ENCODE assay signal across 14 cellular contexts in the genomic region with DNA sequence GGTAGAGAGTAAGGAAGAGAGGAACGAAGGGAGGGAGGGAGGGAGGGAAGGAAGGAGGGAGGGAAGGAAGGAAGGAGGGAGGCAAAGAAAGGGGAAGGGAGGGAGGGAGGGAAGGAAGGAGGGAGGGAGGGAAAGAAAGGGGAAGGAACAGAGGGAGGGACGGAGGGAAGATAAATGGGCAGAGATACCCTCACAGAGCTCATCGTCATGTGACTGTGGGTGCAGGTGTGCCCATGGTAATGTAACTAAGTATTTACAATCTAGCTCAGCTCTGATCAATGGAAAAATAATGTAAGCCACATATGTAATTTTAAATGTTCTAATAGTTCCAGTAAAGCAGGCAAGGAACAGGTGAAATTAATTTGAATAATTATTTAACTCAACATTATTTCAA. TPM values are rescaled to one million over a fixed set of nuclear protein-coding genes. Genes with fewer than 3 reads are reported as not detected.
A peak's percentile ranks its signal among the peaks of the same experiment; 100 is the strongest.
DNase-seq lines count a peak whose midpoint lies in the region; ATAC-seq and TF ChIP-seq lines count a peak whose summit lies in the region.
"Had no signal": no experiment of that assay in that cellular context is flagged by ENCODE, and none has a peak within 500 bp of the region (broad histone marks: within the 10 kb centered on the region; RNA-seq: fewer than 3 reads in every experiment).

No MANE protein-coding gene starts in this region.

- H3K79me2 ChIP-seq in MM.1S (ENCODE audit: low read length) (peaks cover 54% of the 10 kb centered on the region), parathyroid adenoma (no peaks in the 10 kb centered on the region)

- peaks cover 75% of the 10 kb centered on the region for H3K4me1 ChIP-seq in MM.1S (ENCODE audit: low read length)
- peaks cover 27% of the 10 kb centered on the region for H3K4me1 ChIP-seq in parathyroid adenoma
- H3K4me1 ChIP-seq in testis = no peaks in the 10 kb centered on the region

- H3F3A ChIP-seq in MM.1S (ENCODE audit: insufficient read depth, low read length) = peaks cover 72% of the 10 kb centered on the region

- H3K4me2 ChIP-seq in MM.1S (ENCODE audit: low read depth, low read length) = peak overlapping the region; percentile 87; the same call in 1 of the 2 replicates
- no peak overlapping the region for H3K4me2 ChIP-seq in parathyroid adenoma (ENCODE audit: low read length)

- no peaks in the 10 kb centered on the region for H4K20me1 ChIP-seq in MM.1S (ENCODE audit: insufficient read depth, low read length)

- peak overlapping the region; percentile 80 for H3K27ac Mint-ChIP-seq in activated CD4-positive, alpha-beta T cell treated with anti-CD3 and anti-CD28 coated beads, Interleukin-2, amount 10 ng/mL, durations not matched to agents 24 days and 14 days
- no peak overlapping the region for H3K27ac Mint-ChIP-seq in activated CD4-positive, alpha-beta T cell treated with anti-CD3 and anti-CD28 coated beads for 36 hours
- peak overlapping the region; percentile 82 for H3K27ac Mint-ChIP-seq in activated naive CD8-positive, alpha-beta T cell treated with anti-CD3 and anti-CD28 coated beads, Interleukin-2, amount 50 U/mL, for 24 hours

- H3K4me3 Mint-ChIP-seq in activated CD4-positive, alpha-beta T cell treated with anti-CD3 and anti-CD28 coated beads, Interleukin-2, amount 10 ng/mL, durations not matched to agents 24 days and 14 days = peak overlapping the region; percentile 62
- no peak overlapping the region for H3K4me3 Mint-ChIP-seq in activated CD4-positive, alpha-beta T cell treated with anti-CD3 and anti-CD28 coated beads for 36 hours
- H3K4me3 Mint-ChIP-seq in activated naive CD8-positive, alpha-beta T cell treated with anti-CD3 and anti-CD28 coated beads, Interleukin-2, amount 50 U/mL, for 24 hours = peak overlapping the region; percentile 28

- H2AFZ ChIP-seq in MM.1S (ENCODE audit: low read length) (no peak overlapping the region), parathyroid adenoma (no peak overlapping the region)

- no peak for ATAC-seq in activated CD4-positive, alpha-beta T cell treated with anti-CD3 and anti-CD28 coated beads for 36 hours
- ATAC-seq in activated naive CD8-positive, alpha-beta T cell treated with anti-CD3 and anti-CD28 coated beads, Interleukin-2, amount 50 U/mL, for 24 hours = no peak
- no peak for ATAC-seq in HG03175 (IDR thresholded peaks at IDR 0.05; ENCODE audit: unreplicated experiment)

- H3K4me1 Mint-ChIP-seq in activated CD4-positive, alpha-beta T cell treated with anti-CD3 and anti-CD28 coated beads, Interleukin-2, amount 10 ng/mL, durations not matched to agents 24 days and 14 days = peaks cover 73% of the 10 kb centered on the region
- H3K4me1 Mint-ChIP-seq in activated CD4-positive, alpha-beta T cell treated with anti-CD3 and anti-CD28 coated beads for 36 hours = peaks cover 78% of the 10 kb centered on the region
- peaks cover 89% of the 10 kb centered on the region for H3K4me1 Mint-ChIP-seq in activated naive CD8-positive, alpha-beta T cell treated with anti-CD3 and anti-CD28 coated beads, Interleukin-2, amount 50 U/mL, for 24 hours

- CTCF ChIA-PET in activated CD4-positive, alpha-beta T cell treated with anti-CD3 and anti-CD28 coated beads for 36 hours (lab: Charles Lee) = interaction anchor here (0.6 to 2.8 kb wide), 3 partner anchors 9 to 29 kb away, joined by 3 to 13 read pairs (median 3); no protein-coding TSS in a partner anchor

- POLR2A ChIA-PET in activated CD4-positive, alpha-beta T cell treated with anti-CD3 and anti-CD28 coated beads for 36 hours (lab: Charles Lee) = no interaction called here

- H3K4me3 ChIP-seq in MM.1S (ENCODE audit: low read length) (no peak overlapping the region; the same call in 1 of the 2 replicates), parathyroid adenoma (ENCODE audit: low read depth, low read length) (no peak overlapping the region), testis (no peak overlapping the region)
- H3K4me3 ChIP-seq: left lung had no signal

- H3K27ac ChIP-seq in MM.1S (ENCODE audit: low read length) (peak overlapping the region; percentile 97), parathyroid adenoma (peak overlapping the region; percentile 52), testis (no peak overlapping the region)

- H3K27me3 ChIP-seq in MM.1S (replicated peaks; ENCODE audit: insufficient read depth, low read length) (no peaks in the 10 kb centered on the region), parathyroid adenoma (ENCODE audit: control insufficient read depth, insufficient read depth, low read length) (no peaks in the 10 kb centered on the region), testis (no peaks in the 10 kb centered on the region)

- TF ChIP-seq POLR2A in testis (IDR thresholded peaks at IDR 0.05) = no peak

- peak overlapping the region; percentile 93 for H3K9ac ChIP-seq in MM.1S (ENCODE audit: low read length)
- no peak overlapping the region for H3K9ac ChIP-seq in parathyroid adenoma

- no peak for TF ChIP-seq CTCF in MM.1S (IDR thresholded peaks at IDR 0.05; ENCODE audit: low read length)
- TF ChIP-seq CTCF in parathyroid adenoma (IDR thresholded peaks at IDR 0.05) = no peak
- TF ChIP-seq CTCF in testis (IDR thresholded peaks at IDR 0.05) = no peak

- no peaks in the 10 kb centered on the region for H3K9me2 ChIP-seq in MM.1S (replicated peaks; ENCODE audit: insufficient read depth, low read length)

- H3K9me3 Mint-ChIP-seq in activated CD4-positive, alpha-beta T cell treated with anti-CD3 and anti-CD28 coated beads, Interleukin-2, amount 10 ng/mL, durations not matched to agents 24 days and 14 days = no peaks in the 10 kb centered on the region
- H3K9me3 Mint-ChIP-seq in activated CD4-positive, alpha-beta T cell treated with anti-CD3 and anti-CD28 coated beads for 36 hours (ENCODE audit: low read depth) = no peaks in the 10 kb centered on the region
- H3K9me3 Mint-ChIP-seq in activated naive CD8-positive, alpha-beta T cell treated with anti-CD3 and anti-CD28 coated beads, Interleukin-2, amount 50 U/mL, for 24 hours = no peaks in the 10 kb centered on the region

- H3K36me3 Mint-ChIP-seq in activated CD4-positive, alpha-beta T cell treated with anti-CD3 and anti-CD28 coated beads, Interleukin-2, amount 10 ng/mL, durations not matched to agents 24 days and 14 days (ENCODE audit: low read depth) = peaks cover 51% of the 10 kb centered on the region
- peaks cover 19% of the 10 kb centered on the region for H3K36me3 Mint-ChIP-seq in activated CD4-positive, alpha-beta T cell treated with anti-CD3 and anti-CD28 coated beads for 36 hours (ENCODE audit: low read depth)
- peaks cover 26% of the 10 kb centered on the region for H3K36me3 Mint-ChIP-seq in activated naive CD8-positive, alpha-beta T cell treated with anti-CD3 and anti-CD28 coated beads, Interleukin-2, amount 50 U/mL, for 24 hours (ENCODE audit: low read depth)

- H3K9me3 ChIP-seq in MM.1S (replicated peaks; ENCODE audit: insufficient read depth, low read length) (no peaks in the 10 kb centered on the region), parathyroid adenoma (ENCODE audit: control insufficient read depth, low read length) (no peaks in the 10 kb centered on the region), testis (no peaks in the 10 kb centered on the region)
- H3K9me3 ChIP-seq: left lung had no signal

- H3K27me3 Mint-ChIP-seq in activated CD4-positive, alpha-beta T cell treated with anti-CD3 and anti-CD28 coated beads, Interleukin-2, amount 10 ng/mL, durations not matched to agents 24 days and 14 days = peaks cover 2% of the 10 kb centered on the region
- no peaks in the 10 kb centered on the region for H3K27me3 Mint-ChIP-seq in activated CD4-positive, alpha-beta T cell treated with anti-CD3 and anti-CD28 coated beads for 36 hours
- H3K27me3 Mint-ChIP-seq in activated naive CD8-positive, alpha-beta T cell treated with anti-CD3 and anti-CD28 coated beads, Interleukin-2, amount 50 U/mL, for 24 hours = peaks cover 2% of the 10 kb centered on the region

- peaks cover under 1% of the 10 kb centered on the region; the same call in 1 of the 2 replicates for H3K36me3 ChIP-seq in MM.1S (replicated peaks; ENCODE audit: insufficient read depth, low read length)
- H3K36me3 ChIP-seq in parathyroid adenoma (ENCODE audit: control insufficient read depth, insufficient read depth, low read length) = no peaks in the 10 kb centered on the region
- no peaks in the 10 kb centered on the region for H3K36me3 ChIP-seq in testis (ENCODE audit: low read depth, missing control alignments)
- H3K36me3 ChIP-seq: left lung had no signal

- no peak for DNase-seq in activated CD4-positive, alpha-beta T cell treated with anti-CD3 and anti-CD28 coated beads, Interleukin-2, amount 10 ng/mL, durations not matched to agents 24 days and 14 days
- no peak for DNase-seq in activated CD4-positive, alpha-beta T cell treated with anti-CD3 and anti-CD28 coated beads for 36 hours
- DNase-seq in MM.1S (peak; percentile 53), SIG-M5 (lab: John Stamatoyannopoulos, UW) (no peak), testis (no peak)
- DNase-seq in activated naive CD8-positive, alpha-beta T cell treated with anti-CD3 and anti-CD28 coated beads, Interleukin-2, amount 50 U/mL, for 24 hours = no peak
- DNase-seq: amygdala; central memory CD4-positive, alpha-beta T cell; foreskin fibroblast; left lung; NCI-H2171 treated with DMSO at 0.1 percent for 48 hours; posterior cingulate gyrus had no signal

- intact Hi-C loops in activated CD4-positive, alpha-beta T cell treated with anti-CD3 and anti-CD28 coated beads, Interleukin-2, amount 10 ng/mL, durations not matched to agents 24 days and 14 days (cut with micrococcal nuclease) = loop anchor here (5.0 kb wide), 1 partner anchor 124 kb away; a partner anchor contains a TSS
- intact Hi-C loops in activated CD4-positive, alpha-beta T cell treated with anti-CD3 and anti-CD28 coated beads for 36 hours (cut with DNase I, micrococcal nuclease) = no loop called here
- intact Hi-C loops in testis (cut with DNase I; ENCODE audit: low total_unique reads) = no loop called here

- 59 to 60% methylated on average over 3 of the region's 3 CpGs for WGBS in testis, 2 donors

RNA-seq across cellular contexts. Expression of a gene that starts 54.7 kb away (rescaled TPM):
- total RNA-seq in activated CD4-positive, alpha-beta T cell treated with anti-CD3 and anti-CD28 coated beads, Interleukin-2, amount 10 ng/mL, durations not matched to agents 24 days and 14 days = 12.9 and 13.7 TPM in 2 replicates
- 10 to 100 TPM; 10.5 to 12.4 TPM for total RNA-seq in activated CD4-positive, alpha-beta T cell treated with anti-CD3 and anti-CD28 coated beads for 36 hours
- 10 to 100 TPM; 13.1 to 13.7 TPM for total RNA-seq in testis
- polyA plus RNA-seq in testis (ENCODE audit: insufficient read depth, low read depth, low replicate concordance) = 10.1 TPM

Comparison
In these comparisons a context has a peak if more than half of its experiments do, and no peak if none do; other contexts are left out.
1. H3K27ac ChIP-seq: peak in MM.1S (single experiment) and parathyroid adenoma (single experiment); none in testis (0 of 2).